In the genomic region with DNA sequence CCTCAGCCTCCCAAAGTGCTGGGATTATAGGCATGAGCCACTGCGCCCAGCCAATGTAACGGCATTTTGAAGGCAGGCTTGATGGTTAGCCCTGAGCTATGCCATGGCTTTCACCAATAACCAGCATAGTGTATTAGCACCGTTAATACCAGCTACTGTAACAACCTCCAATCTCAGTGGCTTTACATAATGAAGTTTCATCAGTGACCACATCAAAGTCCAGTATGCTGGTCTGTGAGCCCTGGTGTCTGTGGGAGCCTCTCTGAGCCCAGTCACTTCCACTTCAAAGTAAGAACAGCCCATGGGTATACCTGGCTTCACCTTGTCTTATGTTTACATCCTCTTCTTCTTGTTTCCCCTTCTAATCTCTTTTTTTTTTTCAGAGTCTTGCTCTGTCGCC, we compare ENCODE assay signal across 2 cellular contexts.
TF ChIP-seq lines count a peak whose summit lies in the region.

No MANE protein-coding gene starts in this region.

TF ChIP-seq in SK-N-SH treated with all-trans-retinoic acid at 6 μM for 48 hours, 23 proteins besides CTCF, POLR2A, EP300 and RAD21 (continued from another document):
- TF ChIP-seq, protein P1, sequence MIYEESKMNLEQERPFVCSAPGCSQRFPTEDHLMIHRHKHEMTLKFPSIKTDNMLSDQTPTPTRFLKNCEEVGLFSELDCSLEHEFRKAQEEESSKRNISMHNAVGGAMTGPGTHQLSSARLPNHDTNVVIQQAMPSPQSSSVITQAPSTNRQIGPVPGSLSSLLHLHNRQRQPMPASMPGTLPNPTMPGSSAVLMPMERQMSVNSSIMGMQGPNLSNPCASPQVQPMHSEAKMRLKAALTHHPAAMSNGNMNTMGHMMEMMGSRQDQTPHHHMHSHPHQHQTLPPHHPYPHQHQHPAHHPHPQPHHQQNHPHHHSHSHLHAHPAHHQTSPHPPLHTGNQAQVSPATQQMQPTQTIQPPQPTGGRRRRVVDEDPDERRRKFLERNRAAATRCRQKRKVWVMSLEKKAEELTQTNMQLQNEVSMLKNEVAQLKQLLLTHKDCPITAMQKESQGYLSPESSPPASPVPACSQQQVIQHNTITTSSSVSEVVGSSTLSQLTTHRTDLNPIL (CRISPR knock-in tag; IDR thresholded peaks at IDR 0.05; ENCODE audit: low read depth): no peak
- TF ChIP-seq, protein P2, sequence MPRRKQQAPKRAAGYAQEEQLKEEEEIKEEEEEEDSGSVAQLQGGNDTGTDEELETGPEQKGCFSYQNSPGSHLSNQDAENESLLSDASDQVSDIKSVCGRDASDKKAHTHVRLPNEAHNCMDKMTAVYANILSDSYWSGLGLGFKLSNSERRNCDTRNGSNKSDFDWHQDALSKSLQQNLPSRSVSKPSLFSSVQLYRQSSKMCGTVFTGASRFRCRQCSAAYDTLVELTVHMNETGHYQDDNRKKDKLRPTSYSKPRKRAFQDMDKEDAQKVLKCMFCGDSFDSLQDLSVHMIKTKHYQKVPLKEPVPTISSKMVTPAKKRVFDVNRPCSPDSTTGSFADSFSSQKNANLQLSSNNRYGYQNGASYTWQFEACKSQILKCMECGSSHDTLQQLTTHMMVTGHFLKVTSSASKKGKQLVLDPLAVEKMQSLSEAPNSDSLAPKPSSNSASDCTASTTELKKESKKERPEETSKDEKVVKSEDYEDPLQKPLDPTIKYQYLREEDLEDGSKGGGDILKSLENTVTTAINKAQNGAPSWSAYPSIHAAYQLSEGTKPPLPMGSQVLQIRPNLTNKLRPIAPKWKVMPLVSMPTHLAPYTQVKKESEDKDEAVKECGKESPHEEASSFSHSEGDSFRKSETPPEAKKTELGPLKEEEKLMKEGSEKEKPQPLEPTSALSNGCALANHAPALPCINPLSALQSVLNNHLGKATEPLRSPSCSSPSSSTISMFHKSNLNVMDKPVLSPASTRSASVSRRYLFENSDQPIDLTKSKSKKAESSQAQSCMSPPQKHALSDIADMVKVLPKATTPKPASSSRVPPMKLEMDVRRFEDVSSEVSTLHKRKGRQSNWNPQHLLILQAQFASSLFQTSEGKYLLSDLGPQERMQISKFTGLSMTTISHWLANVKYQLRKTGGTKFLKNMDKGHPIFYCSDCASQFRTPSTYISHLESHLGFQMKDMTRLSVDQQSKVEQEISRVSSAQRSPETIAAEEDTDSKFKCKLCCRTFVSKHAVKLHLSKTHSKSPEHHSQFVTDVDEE (CRISPR knock-in tag; IDR thresholded peaks at IDR 0.05): no peak
- TF ChIP-seq TCF4 (CRISPR knock-in tag; IDR thresholded peaks at IDR 0.05; ENCODE audit: borderline replicate concordance) (no peak), ZC3H10 (CRISPR knock-in tag; IDR thresholded peaks at IDR 0.05) (no peak), ARNTL (CRISPR knock-in tag; IDR thresholded peaks at IDR 0.05; ENCODE audit: borderline replicate concordance, low read depth) (no peak), PPARA (CRISPR knock-in tag; IDR thresholded peaks at IDR 0.05; ENCODE audit: borderline replicate concordance) (no peak), BACH2 (CRISPR knock-in tag; IDR thresholded peaks at IDR 0.05; ENCODE audit: borderline replicate concordance) (no peak), ISL1 (CRISPR knock-in tag; IDR thresholded peaks at IDR 0.05) (no peak), SNAI2 (CRISPR knock-in tag; IDR thresholded peaks at IDR 0.05) (no peak), ESRRG (CRISPR knock-in tag; IDR thresholded peaks at IDR 0.05) (no peak), CSDC2 (CRISPR knock-in tag; IDR thresholded peaks at IDR 0.05) (no peak), ZFP30 (CRISPR knock-in tag; IDR thresholded peaks at IDR 0.05) (no peak), ZNF8 (CRISPR knock-in tag; IDR thresholded peaks at IDR 0.05) (no peak), TOX (CRISPR knock-in tag; IDR thresholded peaks at IDR 0.05; ENCODE audit: borderline replicate concordance) (no peak)
- TF ChIP-seq, protein P3, sequence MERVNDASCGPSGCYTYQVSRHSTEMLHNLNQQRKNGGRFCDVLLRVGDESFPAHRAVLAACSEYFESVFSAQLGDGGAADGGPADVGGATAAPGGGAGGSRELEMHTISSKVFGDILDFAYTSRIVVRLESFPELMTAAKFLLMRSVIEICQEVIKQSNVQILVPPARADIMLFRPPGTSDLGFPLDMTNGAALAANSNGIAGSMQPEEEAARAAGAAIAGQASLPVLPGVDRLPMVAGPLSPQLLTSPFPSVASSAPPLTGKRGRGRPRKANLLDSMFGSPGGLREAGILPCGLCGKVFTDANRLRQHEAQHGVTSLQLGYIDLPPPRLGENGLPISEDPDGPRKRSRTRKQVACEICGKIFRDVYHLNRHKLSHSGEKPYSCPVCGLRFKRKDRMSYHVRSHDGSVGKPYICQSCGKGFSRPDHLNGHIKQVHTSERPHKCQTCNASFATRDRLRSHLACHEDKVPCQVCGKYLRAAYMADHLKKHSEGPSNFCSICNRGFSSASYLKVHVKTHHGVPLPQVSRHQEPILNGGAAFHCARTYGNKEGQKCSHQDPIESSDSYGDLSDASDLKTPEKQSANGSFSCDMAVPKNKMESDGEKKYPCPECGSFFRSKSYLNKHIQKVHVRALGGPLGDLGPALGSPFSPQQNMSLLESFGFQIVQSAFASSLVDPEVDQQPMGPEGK (CRISPR knock-in tag; IDR thresholded peaks at IDR 0.05; ENCODE audit: borderline replicate concordance): no peak

TF ChIP-seq in SK-N-SH, 30 proteins besides CTCF, POLR2A, EP300 and RAD21 (continued from another document):
- TF ChIP-seq JUND (IDR thresholded peaks at IDR 0.05): no peak
- no peak for TF ChIP-seq CHD2 (IDR thresholded peaks at IDR 0.05; ENCODE audit: low read length, partially characterized antibody)
- TF ChIP-seq GABPA (IDR thresholded peaks at IDR 0.05; ENCODE audit: low read depth): no peak
- TF ChIP-seq, protein P4, sequence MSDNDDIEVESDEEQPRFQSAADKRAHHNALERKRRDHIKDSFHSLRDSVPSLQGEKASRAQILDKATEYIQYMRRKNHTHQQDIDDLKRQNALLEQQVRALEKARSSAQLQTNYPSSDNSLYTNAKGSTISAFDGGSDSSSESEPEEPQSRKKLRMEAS (IDR thresholded peaks at IDR 0.05; ENCODE audit: low read depth): no peak
- TF ChIP-seq NFIC (IDR thresholded peaks at IDR 0.05; ENCODE audit: borderline replicate concordance): no peak
- no peak for TF ChIP-seq EZH2phosphoT487 (IDR thresholded peaks at IDR 0.05; ENCODE audit: borderline replicate concordance, low read depth)
- TF ChIP-seq, protein P5, sequence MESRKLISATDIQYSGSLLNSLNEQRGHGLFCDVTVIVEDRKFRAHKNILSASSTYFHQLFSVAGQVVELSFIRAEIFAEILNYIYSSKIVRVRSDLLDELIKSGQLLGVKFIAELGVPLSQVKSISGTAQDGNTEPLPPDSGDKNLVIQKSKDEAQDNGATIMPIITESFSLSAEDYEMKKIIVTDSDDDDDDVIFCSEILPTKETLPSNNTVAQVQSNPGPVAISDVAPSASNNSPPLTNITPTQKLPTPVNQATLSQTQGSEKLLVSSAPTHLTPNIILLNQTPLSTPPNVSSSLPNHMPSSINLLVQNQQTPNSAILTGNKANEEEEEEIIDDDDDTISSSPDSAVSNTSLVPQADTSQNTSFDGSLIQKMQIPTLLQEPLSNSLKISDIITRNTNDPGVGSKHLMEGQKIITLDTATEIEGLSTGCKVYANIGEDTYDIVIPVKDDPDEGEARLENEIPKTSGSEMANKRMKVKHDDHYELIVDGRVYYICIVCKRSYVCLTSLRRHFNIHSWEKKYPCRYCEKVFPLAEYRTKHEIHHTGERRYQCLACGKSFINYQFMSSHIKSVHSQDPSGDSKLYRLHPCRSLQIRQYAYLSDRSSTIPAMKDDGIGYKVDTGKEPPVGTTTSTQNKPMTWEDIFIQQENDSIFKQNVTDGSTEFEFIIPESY (IDR thresholded peaks at IDR 0.05; ENCODE audit: borderline replicate concordance, low read depth): no peak
- TF ChIP-seq SMC3 (IDR thresholded peaks at IDR 0.05; ENCODE audit: low read depth, low read length): no peak
- TF ChIP-seq ELF1 (IDR thresholded peaks at IDR 0.05): no peak
- TF ChIP-seq, protein P6, sequence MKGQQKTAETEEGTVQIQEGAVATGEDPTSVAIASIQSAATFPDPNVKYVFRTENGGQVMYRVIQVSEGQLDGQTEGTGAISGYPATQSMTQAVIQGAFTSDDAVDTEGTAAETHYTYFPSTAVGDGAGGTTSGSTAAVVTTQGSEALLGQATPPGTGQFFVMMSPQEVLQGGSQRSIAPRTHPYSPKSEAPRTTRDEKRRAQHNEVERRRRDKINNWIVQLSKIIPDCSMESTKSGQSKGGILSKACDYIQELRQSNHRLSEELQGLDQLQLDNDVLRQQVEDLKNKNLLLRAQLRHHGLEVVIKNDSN (IDR thresholded peaks at IDR 0.05; ENCODE audit: borderline replicate concordance, low read depth): no peak
- TF ChIP-seq FOXM1 (IDR thresholded peaks at IDR 0.05; ENCODE audit: low read depth): no peak
- TF ChIP-seq, protein P7, sequence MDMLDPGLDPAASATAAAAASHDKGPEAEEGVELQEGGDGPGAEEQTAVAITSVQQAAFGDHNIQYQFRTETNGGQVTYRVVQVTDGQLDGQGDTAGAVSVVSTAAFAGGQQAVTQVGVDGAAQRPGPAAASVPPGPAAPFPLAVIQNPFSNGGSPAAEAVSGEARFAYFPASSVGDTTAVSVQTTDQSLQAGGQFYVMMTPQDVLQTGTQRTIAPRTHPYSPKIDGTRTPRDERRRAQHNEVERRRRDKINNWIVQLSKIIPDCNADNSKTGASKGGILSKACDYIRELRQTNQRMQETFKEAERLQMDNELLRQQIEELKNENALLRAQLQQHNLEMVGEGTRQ (IDR thresholded peaks at IDR 0.05; ENCODE audit: borderline replicate concordance, low read depth, low read length): no peak
- no peak for TF ChIP-seq RCOR1 (IDR thresholded peaks at IDR 0.05; ENCODE audit: low read length)
